9 cellular contexts compared by ENCODE assay signal in the genomic region with DNA sequence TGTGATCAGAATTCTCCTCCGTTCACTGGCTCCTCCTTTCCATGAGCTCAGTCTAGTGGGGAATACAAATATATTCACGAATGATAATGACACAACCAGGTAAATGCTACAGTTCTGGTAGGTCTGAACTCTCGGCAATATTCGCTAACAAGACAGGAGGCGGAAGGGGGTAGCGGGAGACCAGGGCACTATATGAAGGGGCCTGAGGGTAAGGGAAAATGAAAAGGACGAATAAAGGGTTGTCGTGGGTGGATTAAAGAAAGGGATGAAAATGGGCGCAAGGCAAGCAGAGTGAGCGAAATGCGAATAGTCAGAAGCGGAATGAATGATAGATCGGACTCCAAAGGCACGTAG. TPM values are rescaled to one million over a fixed set of nuclear protein-coding genes. Genes with fewer than 3 reads are reported as not detected.
A peak's percentile ranks its signal among the peaks of the same experiment; 100 is the strongest.
DNase-seq lines count a peak whose midpoint lies in the region; ATAC-seq and TF ChIP-seq lines count a peak whose summit lies in the region.
"Had no signal": no experiment of that assay in that cellular context is flagged by ENCODE, and none has a peak within 500 bp of the region (broad histone marks: within the 10 kb centered on the region; RNA-seq: fewer than 3 reads in every experiment).

No MANE protein-coding gene starts in this region.

- no peaks in the 10 kb centered on the region for H4K20me1 ChIP-seq in BLaER1 treated with 17β-estradiol and CSF1 and Interleukin-3, amounts not matched to agents 10 nM and 100 nM
- no peaks in the 10 kb centered on the region for H4K20me1 ChIP-seq in MM.1S (ENCODE audit: insufficient read depth, low read length)

- no peak for DNase-seq in MM.1S
- no peak for DNase-seq in mesenteric fat pad (ENCODE audit: low spot score)
- DNase-seq in SW 1271 (lab: John Stamatoyannopoulos, UW), result no peak

- peak overlapping the region; percentile 79 to 91 (median 86) for H3K9ac ChIP-seq in BLaER1 treated with 17β-estradiol and CSF1 and Interleukin-3, amounts not matched to agents 10 nM and 100 nM
- peak overlapping the region; percentile 81 for H3K9ac ChIP-seq in MM.1S (ENCODE audit: low read length)

- peaks cover 0 to 4% (median under 1%) of the 10 kb centered on the region in 11 experiments; a peak in 3 of 22 replicates for H3K36me3 ChIP-seq in BLaER1 treated with 17β-estradiol and CSF1 and Interleukin-3, amounts not matched to agents 10 nM and 100 nM
- H3K36me3 ChIP-seq in MM.1S (replicated peaks; ENCODE audit: insufficient read depth, low read length) (no peaks in the 10 kb centered on the region), ectodermal cell (ENCODE audit: control insufficient read depth, insufficient read depth, low read length) (no peaks in the 10 kb centered on the region), muscle layer of duodenum (ENCODE audit: control insufficient read depth in 1 of 2, insufficient read depth in 2 of 2, low read length in 2 of 2) (no peaks in the 10 kb centered on the region)

- peaks cover 9 to 13% (median 11%) of the 10 kb centered on the region in 10 experiments for H3K4me1 ChIP-seq in BLaER1 treated with 17β-estradiol and CSF1 and Interleukin-3, amounts not matched to agents 10 nM and 100 nM
- no peaks in the 10 kb centered on the region for H3K4me1 ChIP-seq in MM.1S (ENCODE audit: low read length)
- H3K4me1 ChIP-seq in ectodermal cell (ENCODE audit: control insufficient read depth, insufficient read depth, low read length), result no peaks in the 10 kb centered on the region
- peaks cover 0 to 14% of the 10 kb centered on the region in 2 donors for H3K4me1 ChIP-seq in muscle layer of duodenum (ENCODE audit: control insufficient read depth in 1 of 2, insufficient read depth in 2 of 2, low read length in 2 of 2)

- peaks cover 18% of the 10 kb centered on the region for H3K79me2 ChIP-seq in MM.1S (ENCODE audit: low read length)

- peaks cover 14% of the 10 kb centered on the region for H3F3A ChIP-seq in MM.1S (ENCODE audit: insufficient read depth, low read length)

- TF ChIP-seq CTCF in MM.1S (IDR thresholded peaks at IDR 0.05; ENCODE audit: low read length), result no peak

- peak overlapping the region; percentile 61 to 82 (median 74) for H3K4me2 ChIP-seq in BLaER1 treated with 17β-estradiol and CSF1 and Interleukin-3, amounts not matched to agents 10 nM and 100 nM
- H3K4me2 ChIP-seq in MM.1S (ENCODE audit: low read depth, low read length), result peak overlapping the region; percentile 68

- H3K9me3 ChIP-seq in BLaER1 treated with 17β-estradiol and CSF1 and Interleukin-3, amounts not matched to agents 10 nM and 100 nM (replicated peaks in 1 of 11), result peaks cover 0 to 6% (median 0%) of the 10 kb centered on the region in 11 experiments; a peak in 2 of 22 replicates
- H3K9me3 ChIP-seq in MM.1S (replicated peaks; ENCODE audit: insufficient read depth, low read length), result no peaks in the 10 kb centered on the region
- no peaks in the 10 kb centered on the region for H3K9me3 ChIP-seq in ectodermal cell (ENCODE audit: control insufficient read depth, low read length)
- H3K9me3 ChIP-seq in muscle layer of duodenum (ENCODE audit: control insufficient read depth in 1 of 2, low read length in 2 of 2), result no peaks in the 10 kb centered on the region

- H3K27me3 ChIP-seq in BLaER1 treated with 17β-estradiol and CSF1 and Interleukin-3, amounts not matched to agents 10 nM and 100 nM, result no peaks in the 10 kb centered on the region
- H3K27me3 ChIP-seq in MM.1S (replicated peaks; ENCODE audit: insufficient read depth, low read length), result no peaks in the 10 kb centered on the region
- no peaks in the 10 kb centered on the region for H3K27me3 ChIP-seq in ectodermal cell (ENCODE audit: control insufficient read depth, insufficient read depth, low read length, poor library complexity, severe bottlenecking)
- H3K27me3 ChIP-seq in muscle layer of duodenum (ENCODE audit: low read depth, low read length), result no peaks in the 10 kb centered on the region

- peak; percentile 13 for ATAC-seq in GM21367 (IDR thresholded peaks at IDR 0.05; ENCODE audit: unreplicated experiment)
- no peak for ATAC-seq in HG02970 (IDR thresholded peaks at IDR 0.05; ENCODE audit: low FRiP score, unreplicated experiment)

- no peaks in the 10 kb centered on the region for H3K9me2 ChIP-seq in MM.1S (replicated peaks; ENCODE audit: insufficient read depth, low read length)

- 0 to 2% methylated on average over 13 of the region's 14 CpGs for whole genome bisulfite sequencing in ectodermal cell, 2 experiments

- peak overlapping the region; percentile 64 to 89 (median 82) for H3K27ac ChIP-seq in BLaER1 treated with 17β-estradiol and CSF1 and Interleukin-3, amounts not matched to agents 10 nM and 100 nM
- H3K27ac ChIP-seq in MM.1S (ENCODE audit: low read length) (peak overlapping the region; percentile 83), ectodermal cell (ENCODE audit: insufficient read depth, low read depth, low read length, poor library complexity, severe bottlenecking) (peak overlapping the region; percentile 79), muscle layer of duodenum (ENCODE audit: low read length) (peak overlapping the region; percentile 78)

- H2AFZ ChIP-seq in MM.1S (ENCODE audit: low read length), result peak overlapping the region; percentile 90

- peak overlapping the region; percentile 57 to 78 (median 74) for H3K4me3 ChIP-seq in BLaER1 treated with 17β-estradiol and CSF1 and Interleukin-3, amounts not matched to agents 10 nM and 100 nM
- H3K4me3 ChIP-seq in MM.1S (ENCODE audit: low read length) (peak overlapping the region; percentile 77), ectodermal cell (ENCODE audit: insufficient read depth, low read depth, low read length) (peak overlapping the region; percentile 68), muscle layer of duodenum (ENCODE audit: low read depth in 1 of 2, low read length in 2 of 2) (peak overlapping the region; percentile 80 to 90)

RNA-seq across cellular contexts. Expression of gene NKAP, which starts 0.7 kb away (rescaled TPM):
- polyA plus RNA-seq in ectodermal cell (2013, experiment 1 of 4), result 10.4 TPM
- 9.0 TPM for polyA plus RNA-seq in ectodermal cell (2013, experiment 2 of 4)
- 7.7 TPM for polyA plus RNA-seq in ectodermal cell (2013, experiment 3 of 4)
- polyA plus RNA-seq in ectodermal cell (2013, experiment 4 of 4), result 7.4 TPM
- 6.1 TPM for total RNA-seq in mesenteric fat pad

RNA-seq across cellular contexts. Expression of gene AKAP14, which starts 47.1 kb away (rescaled TPM):
- not detected for polyA plus RNA-seq in ectodermal cell (2013, experiment 1 of 4)
- 0.78 TPM for polyA plus RNA-seq in ectodermal cell (2013, experiment 2 of 4)
- polyA plus RNA-seq in ectodermal cell (2013, experiment 3 of 4), result 0.96 TPM
- polyA plus RNA-seq in ectodermal cell (2013, experiment 4 of 4), result not detected
- total RNA-seq in mesenteric fat pad, result not detected
- total RNA-seq: M059J had no signal
